21 cellular contexts compared by ENCODE assay signal in the genomic region with DNA sequence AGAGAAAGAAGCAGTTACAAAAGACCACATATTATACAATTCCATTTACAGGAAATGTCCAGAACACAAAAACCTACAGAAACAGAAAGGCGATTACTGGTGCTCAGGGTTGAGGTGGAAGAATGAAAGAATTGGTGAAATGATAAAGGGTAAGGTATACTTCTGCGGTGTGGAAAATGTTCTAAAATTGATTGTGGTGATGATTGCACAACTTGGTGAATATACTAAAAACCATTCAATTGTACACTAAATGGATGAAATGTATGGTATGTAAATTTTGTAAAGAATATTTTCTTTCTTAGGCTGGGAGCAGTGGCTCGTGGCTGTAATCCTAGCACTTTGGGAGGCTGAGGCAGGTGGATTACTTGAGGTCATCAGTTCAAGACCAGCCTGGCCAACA.
DNase-seq lines count a peak whose midpoint lies in the region; ATAC-seq, FAIRE-seq and TF ChIP-seq lines count a peak whose summit lies in the region.
"Had no signal": no experiment of that assay in that cellular context is flagged by ENCODE, and none has a peak within 500 bp of the region (broad histone marks: within the 10 kb centered on the region; RNA-seq: fewer than 3 reads in every experiment).

No MANE protein-coding gene starts in this region.

- H3K9me2 ChIP-seq in PC-3 (replicated peaks; ENCODE audit: low read length) = no peaks in the 10 kb centered on the region

- POLR2A ChIA-PET in K562 (lab: Yijun Ruan, JAX) = no interaction called here
- POLR2A ChIA-PET in PC-3 (lab: Charles Lee; ENCODE audit: unreplicated experiment) = no interaction called here

- no peaks in the 10 kb centered on the region for H3K27me3 Mint-ChIP-seq in activated naive CD4-positive, alpha-beta T cell treated with anti-CD3 and anti-CD28 coated beads, Interleukin-2, amount 50 U/mL, for 24 hours
- H3K27me3 Mint-ChIP-seq: CD4-positive, alpha-beta memory T cell had no signal

- TF ChIP-seq EP300 in K562 (IDR thresholded peaks at IDR 0.05; ENCODE audit: low read length) = no peak

- H3K36me3 ChIP-seq in K562 (ENCODE audit: control insufficient read depth, insufficient read depth, low read length) = peaks cover 54% of the 10 kb centered on the region
- no peaks in the 10 kb centered on the region for H3K36me3 ChIP-seq in neutrophil
- peaks cover 2% of the 10 kb centered on the region for H3K36me3 ChIP-seq in PC-3 (ENCODE audit: low read depth, low read length)

- H3K4me3 Mint-ChIP-seq in activated naive CD4-positive, alpha-beta T cell treated with anti-CD3 and anti-CD28 coated beads, Interleukin-2, amount 50 U/mL, for 24 hours = no peak overlapping the region
- H3K4me3 Mint-ChIP-seq: HFFc6 had no signal

- H2AFZ ChIP-seq in K562 (ENCODE audit: low read depth, low read length) = no peak overlapping the region
- no peak overlapping the region for H2AFZ ChIP-seq in PC-3 (ENCODE audit: low read length)

- no peaks in the 10 kb centered on the region for H3F3A ChIP-seq in PC-3 (ENCODE audit: low read length, unreplicated experiment)

- no peaks in the 10 kb centered on the region for H3K4me1 ChIP-seq in K562 (replicated peaks in 1 of 2; ENCODE audit: control insufficient read depth in 2 of 2, insufficient read depth in 2 of 2, low read length in 2 of 2)
- H3K4me1 ChIP-seq in neutrophil (ENCODE audit: control insufficient read depth in 1 of 2, insufficient read depth in 1 of 2, low read depth in 1 of 2, low read length in 1 of 2) = peaks cover 3 to 8% of the 10 kb centered on the region in 2 experiments
- no peaks in the 10 kb centered on the region for H3K4me1 ChIP-seq in PC-3 (ENCODE audit: insufficient read depth, low read length)
- H3K4me1 ChIP-seq: HAP-1 had no signal

- no peak for ATAC-seq in K562
- ATAC-seq in PC-3 = no peak
- no peak for ATAC-seq in GM19351 (IDR thresholded peaks at IDR 0.05; ENCODE audit: unreplicated experiment)

- H4K20me1 ChIP-seq in K562 (replicated peaks; ENCODE audit: control insufficient read depth, insufficient read depth, low read length) (no peaks in the 10 kb centered on the region), PC-3 (ENCODE audit: low read length) (no peaks in the 10 kb centered on the region)

- TF ChIP-seq CTCF in K562 (IDR thresholded peaks at IDR 0.05 in 2 of 3, conservative IDR thresholded peaks at IDR 0.05 in 1 of 3; ENCODE audit: insufficient read depth in 2 of 3, low read depth in 1 of 3, low read length in 3 of 3) (no peak), neutrophil (IDR thresholded peaks at IDR 0.05) (no peak), PC-3 (conservative IDR thresholded peaks at IDR 0.05; ENCODE audit: low read depth, low read length) (no peak)

- H3K9ac ChIP-seq in K562 (ENCODE audit: insufficient read depth in 1 of 2, low read depth in 2 of 2, low read length in 2 of 2) (no peak overlapping the region), PC-3 (ENCODE audit: low read length) (no peak overlapping the region)

- WGBS in K562 (ENCODE audit: insufficient coverage, low coverage, missing lambda C conversion rate) = 60% methylated on average over 3 of the region's 3 CpGs

- in situ Hi-C loops in K562 (cut with MboI) = no loop called here

- H3K9me3 ChIP-seq in K562 (replicated peaks; ENCODE audit: control insufficient read depth, insufficient read depth, low read depth, low read length) (no peaks in the 10 kb centered on the region), neutrophil (no peaks in the 10 kb centered on the region), PC-3 (ENCODE audit: low read length) (no peaks in the 10 kb centered on the region)
- H3K9me3 ChIP-seq: HAP-1 had no signal

- no peaks in the 10 kb centered on the region for H3K9me3 Mint-ChIP-seq in activated naive CD4-positive, alpha-beta T cell treated with anti-CD3 and anti-CD28 coated beads, Interleukin-2, amount 50 U/mL, for 24 hours
- H3K9me3 Mint-ChIP-seq: CD4-positive, alpha-beta memory T cell; HFFc6 had no signal

- H3K4me1 Mint-ChIP-seq in activated naive CD4-positive, alpha-beta T cell treated with anti-CD3 and anti-CD28 coated beads, Interleukin-2, amount 50 U/mL, for 24 hours = no peaks in the 10 kb centered on the region

- peak overlapping the region; percentile 72 for H3K27ac Mint-ChIP-seq in activated naive CD4-positive, alpha-beta T cell treated with anti-CD3 and anti-CD28 coated beads, Interleukin-2, amount 50 U/mL, for 24 hours
- H3K27ac Mint-ChIP-seq: HFFc6 had no signal

- no peak for FAIRE-seq in K562 (lab: Jason Lieb, UNC)
- FAIRE-seq: GM12891, GM18507, H54 had no signal

- TF ChIP-seq POLR2A in K562 (conservative IDR thresholded peaks at IDR 0.05) = no peak

- no peaks in the 10 kb centered on the region for H3K27me3 ChIP-seq in K562 (ENCODE audit: control insufficient read depth in 2 of 2, insufficient read depth in 2 of 2, low read length in 2 of 2)
- no peaks in the 10 kb centered on the region for H3K27me3 ChIP-seq in neutrophil
- H3K27me3 ChIP-seq in PC-3 (ENCODE audit: low read length) = no peaks in the 10 kb centered on the region

- peaks cover 13% of the 10 kb centered on the region for H3K36me3 Mint-ChIP-seq in activated naive CD4-positive, alpha-beta T cell treated with anti-CD3 and anti-CD28 coated beads, Interleukin-2, amount 50 U/mL, for 24 hours

- H3K4me3 ChIP-seq in K562 (no peak overlapping the region), neutrophil (ENCODE audit: low read depth in 1 of 2, low read length in 1 of 2) (no peak overlapping the region), PC-3 (ENCODE audit: low read length) (no peak overlapping the region)
- H3K4me3 ChIP-seq: HAP-1 had no signal

- TF ChIP-seq RAD21 in K562 (CRISPR knock-in tag; conservative IDR thresholded peaks at IDR 0.05 in 1 of 2, IDR thresholded peaks at IDR 0.05 in 1 of 2) = no peak

- CTCF ChIA-PET in K562 (lab: Yijun Ruan, JAX; ENCODE audit: low intra/inter-chr PET ratio) (no interaction called here), PC-3 (lab: Charles Lee) (no interaction called here)

- no peaks in the 10 kb centered on the region for H3K79me2 ChIP-seq in K562 (ENCODE audit: control insufficient read depth, insufficient read depth, low read length)
- no peaks in the 10 kb centered on the region for H3K79me2 ChIP-seq in PC-3 (ENCODE audit: low read length)

- H3K4me2 ChIP-seq in K562 (ENCODE audit: insufficient read depth, low read length) (no peak overlapping the region), PC-3 (ENCODE audit: low read length) (no peak overlapping the region)

- no peak for DNase-seq in activated naive CD4-positive, alpha-beta T cell treated with anti-CD3 and anti-CD28 coated beads, Interleukin-2, amount 50 U/mL, for 16 hours
- DNase-seq in K562 (ENCODE audit: extremely low read depth in 1 of 4, low spot score in 3 of 4) (no peak), NCI-H2107 treated with DMSO at 0.1 percent for 48 hours (lab: John Stamatoyannopoulos, UW; ENCODE audit: unreplicated experiment) (no peak), PC-3 (no peak)
- DNase-seq: 8988T; C1 segment of cervical spinal cord; Calu3; CD4-positive, alpha-beta memory T cell; COR-L47; DMS53; DMS79 treated with DMSO at 0.1 percent for 48 hours; GF-D8; GOT3; HFFc6 had no signal

- intact Hi-C loops in K562 (cut with micrococcal nuclease) (no loop called here), PC-3 (cut with micrococcal nuclease) (no loop called here)

- BruUV-seq in K562 (replicated peaks; lab: Mats Ljungman, UMichigan) = no TSS peak
- no TSS peak for BruUV-seq in PC-3 (replicated peaks; lab: Mats Ljungman, UMichigan)

- no peak overlapping the region for H3K27ac ChIP-seq in K562 (ENCODE audit: extremely low read depth, low read depth, low read length)
- peak overlapping the region; percentile 46 for H3K27ac ChIP-seq in neutrophil
- H3K27ac ChIP-seq in PC-3 (ENCODE audit: low read length) = no peak overlapping the region

- H3K9me1 ChIP-seq in K562 (ENCODE audit: control insufficient read depth, insufficient read depth, low read length) = no peaks in the 10 kb centered on the region

TF ChIP-seq in K562, 482 proteins besides CTCF, POLR2A, EP300 and RAD21 (continues in another document):
- TF ChIP-seq, protein P1, sequence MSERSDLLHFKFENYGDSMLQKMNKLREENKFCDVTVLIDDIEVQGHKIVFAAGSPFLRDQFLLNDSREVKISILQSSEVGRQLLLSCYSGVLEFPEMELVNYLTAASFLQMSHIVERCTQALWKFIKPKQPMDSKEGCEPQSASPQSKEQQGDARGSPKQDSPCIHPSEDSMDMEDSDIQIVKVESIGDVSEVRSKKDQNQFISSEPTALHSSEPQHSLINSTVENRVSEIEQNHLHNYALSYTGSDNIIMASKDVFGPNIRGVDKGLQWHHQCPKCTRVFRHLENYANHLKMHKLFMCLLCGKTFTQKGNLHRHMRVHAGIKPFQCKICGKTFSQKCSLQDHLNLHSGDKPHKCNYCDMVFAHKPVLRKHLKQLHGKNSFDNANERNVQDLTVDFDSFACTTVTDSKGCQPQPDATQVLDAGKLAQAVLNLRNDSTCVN (CRISPR knock-in tag; IDR thresholded peaks at IDR 0.05) = no peak
- TF ChIP-seq IRF2 (CRISPR knock-in tag; IDR thresholded peaks at IDR 0.05) (no peak), CEBPB (tag; IDR thresholded peaks at IDR 0.05) (peak; percentile 54)
- TF ChIP-seq, protein P2, sequence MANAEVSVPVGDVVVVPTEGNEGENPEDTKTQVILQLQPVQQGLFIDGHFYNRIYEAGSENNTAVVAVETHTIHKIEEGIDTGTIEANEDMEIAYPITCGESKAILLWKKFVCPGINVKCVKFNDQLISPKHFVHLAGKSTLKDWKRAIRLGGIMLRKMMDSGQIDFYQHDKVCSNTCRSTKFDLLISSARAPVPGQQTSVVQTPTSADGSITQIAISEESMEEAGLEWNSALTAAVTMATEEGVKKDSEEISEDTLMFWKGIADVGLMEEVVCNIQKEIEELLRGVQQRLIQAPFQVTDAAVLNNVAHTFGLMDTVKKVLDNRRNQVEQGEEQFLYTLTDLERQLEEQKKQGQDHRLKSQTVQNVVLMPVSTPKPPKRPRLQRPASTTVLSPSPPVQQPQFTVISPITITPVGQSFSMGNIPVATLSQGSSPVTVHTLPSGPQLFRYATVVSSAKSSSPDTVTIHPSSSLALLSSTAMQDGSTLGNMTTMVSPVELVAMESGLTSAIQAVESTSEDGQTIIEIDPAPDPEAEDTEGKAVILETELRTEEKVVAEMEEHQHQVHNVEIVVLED (CRISPR knock-in tag; IDR thresholded peaks at IDR 0.05) = no peak
